Comparison of ENCODE assay signal across 21 cellular contexts in the genomic region with DNA sequence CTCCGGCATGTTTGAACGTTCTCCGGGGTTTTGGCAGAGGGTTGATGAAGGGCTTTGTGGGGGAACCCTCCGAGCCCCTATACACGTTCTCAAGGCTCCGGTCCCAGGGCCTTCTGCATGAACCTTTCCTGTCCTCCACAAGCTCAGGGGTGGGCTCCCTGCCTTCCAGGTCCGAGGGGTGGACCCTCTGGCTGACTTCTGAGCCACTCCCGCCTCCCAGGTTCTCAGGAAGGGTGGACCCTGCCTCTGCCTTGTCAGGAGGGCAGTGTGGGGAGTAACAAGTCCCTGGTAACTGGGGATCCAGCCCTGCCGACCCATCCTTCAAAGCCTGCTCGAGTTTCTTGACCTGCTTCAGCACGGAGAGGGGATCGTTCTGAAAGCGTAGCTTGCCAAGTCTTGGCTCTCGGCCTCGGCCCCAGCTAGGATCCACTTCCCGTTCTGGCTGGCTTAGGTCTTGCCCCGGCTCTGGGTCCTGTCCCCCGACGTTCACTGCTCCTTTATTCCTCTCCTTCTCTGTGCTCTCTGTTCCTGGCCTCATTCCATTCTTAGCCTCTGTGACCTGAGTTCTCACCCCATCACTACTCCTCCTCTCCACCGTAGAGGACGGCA. TPM values are rescaled to one million over a fixed set of nuclear protein-coding genes. Genes with fewer than 3 reads are reported as not detected.
"Had no signal": no experiment of that assay in that cellular context is flagged by ENCODE, and none has a peak within 500 bp of the region (broad histone marks: within the 10 kb centered on the region; RNA-seq: fewer than 3 reads in every experiment).

No MANE protein-coding gene starts in this region.

- H3K36me3 ChIP-seq: esophagus squamous epithelium, ovary, tibial artery had no signal

- H3K36me3 Mint-ChIP-seq: activated CD4-positive, alpha-beta memory T cell treated with anti-CD3 and anti-CD28 coated beads for 36 hours; activated naive CD4-positive, alpha-beta T cell treated with anti-CD3 and anti-CD28 coated beads, Interleukin-2, amount 50 U/mL, for 72 hours had no signal

- FAIRE-seq: islet of Langerhans, TTC549, urothelium cell line had no signal

- H3K9me3 ChIP-seq: esophagus squamous epithelium, ovary, tibial artery had no signal

- H3K9me3 Mint-ChIP-seq: activated CD4-positive, alpha-beta memory T cell treated with anti-CD3 and anti-CD28 coated beads for 36 hours; activated naive CD4-positive, alpha-beta T cell treated with anti-CD3 and anti-CD28 coated beads, Interleukin-2, amount 50 U/mL, for 72 hours; activated T-helper 1 cell treated with anti-CD3 and anti-CD28 coated beads, Interleukin-12 subunit alpha, Interleukin-12 subunit beta, Interleukin-2, Interleukin-4 antibody, amounts not matched to agents 30 ng/mL and 10 ng/mL and 1 ng/mL, durations not matched to agents 14 hours and 24 hours and 36 hours; WTC11 had no signal

- H3K4me1 Mint-ChIP-seq: activated CD4-positive, alpha-beta T cell treated with anti-CD3 and anti-CD28 coated beads for 36 hours had no signal

- ATAC-seq: activated CD4-positive, alpha-beta T cell treated with anti-CD3 and anti-CD28 coated beads for 36 hours; activated naive CD4-positive, alpha-beta T cell treated with anti-CD3 and anti-CD28 coated beads, Interleukin-2, amount 50 U/mL, for 72 hours; stimulated activated naive CD8-positive, alpha-beta T cell treated with anti-CD3 and anti-CD28 coated beads, Interleukin-15, Interleukin-2, amounts not matched to agents 100 U/mL and 50 U/mL, for 24 hours; T-helper 17 cell; WTC11 had no signal

- H3K27ac Mint-ChIP-seq: activated CD4-positive, alpha-beta memory T cell treated with anti-CD3 and anti-CD28 coated beads for 36 hours; activated CD4-positive, alpha-beta T cell treated with anti-CD3 and anti-CD28 coated beads for 36 hours; activated naive CD4-positive, alpha-beta T cell treated with anti-CD3 and anti-CD28 coated beads, Interleukin-2, amount 50 U/mL, for 72 hours; activated T-helper 1 cell treated with anti-CD3 and anti-CD28 coated beads, Interleukin-12 subunit alpha, Interleukin-12 subunit beta, Interleukin-2, Interleukin-4 antibody, amounts not matched to agents 30 ng/mL and 10 ng/mL and 1 ng/mL, durations not matched to agents 14 hours and 24 hours and 36 hours; T-helper 17 cell; WTC11 had no signal

- H3K4me3 Mint-ChIP-seq: activated CD4-positive, alpha-beta memory T cell treated with anti-CD3 and anti-CD28 coated beads for 36 hours; activated CD4-positive, alpha-beta T cell treated with anti-CD3 and anti-CD28 coated beads for 36 hours; activated T-helper 1 cell treated with anti-CD3 and anti-CD28 coated beads, Interleukin-12 subunit alpha, Interleukin-12 subunit beta, Interleukin-2, Interleukin-4 antibody, amounts not matched to agents 30 ng/mL and 10 ng/mL and 1 ng/mL, durations not matched to agents 14 hours and 24 hours and 36 hours; T-helper 17 cell; WTC11 had no signal

- H3K27ac ChIP-seq: ovary, tibial artery had no signal

- DNase-seq: activated CD4-positive, alpha-beta memory T cell treated with anti-CD3 and anti-CD28 coated beads for 36 hours; activated CD4-positive, alpha-beta T cell treated with anti-CD3 and anti-CD28 coated beads for 36 hours; activated gamma-delta T cell treated with Interleukin-2 at 50 U/mL for 16 hours; activated T-cell treated with anti-CD3 and anti-CD28 coated beads for 4 hours; amniotic stem cell; effector CD4-positive, alpha-beta T cell; esophagus squamous epithelium; hippocampal formation; stimulated activated CD4-positive, alpha-beta T cell treated with anti-CD3 and anti-CD28 coated beads, Interleukin-2, amount 100 ng/mL, for 24 hours; stimulated activated naive CD8-positive, alpha-beta T cell treated with anti-CD3 and anti-CD28 coated beads, Interleukin-15, Interleukin-2, amounts not matched to agents 100 U/mL and 50 U/mL, for 24 hours; substantia nigra; T-helper 17 cell had no signal

- H3K4me3 ChIP-seq: esophagus squamous epithelium, ovary, tibial artery had no signal

- H3K27me3 ChIP-seq: esophagus squamous epithelium, ovary had no signal

RNA-seq across cellular contexts. Expression of gene DENND2A, which starts 38.9 kb away (rescaled TPM):
- total RNA-seq: activated CD4-positive, alpha-beta memory T cell treated with anti-CD3 and anti-CD28 coated beads for 36 hours; activated CD4-positive, alpha-beta T cell treated with anti-CD3 and anti-CD28 coated beads for 36 hours; activated naive CD4-positive, alpha-beta T cell treated with anti-CD3 and anti-CD28 coated beads, Interleukin-2, amount 50 U/mL, for 72 hours; activated T-helper 1 cell treated with anti-CD3 and anti-CD28 coated beads, Interleukin-12 subunit alpha, Interleukin-12 subunit beta, Interleukin-2, Interleukin-4 antibody, amounts not matched to agents 30 ng/mL and 10 ng/mL and 1 ng/mL, durations not matched to agents 14 hours and 24 hours and 36 hours; mononuclear cell; T-helper 17 cell had no signal
